19 cellular contexts compared by ENCODE assay signal in genomic region chr3:104018541-104018940, GRCh38.
A peak's percentile ranks its signal among the peaks of the same experiment; 100 is the strongest.
DNase-seq lines count a peak whose midpoint lies in the region; ATAC-seq and TF ChIP-seq lines count a peak whose summit lies in the region.
"Had no signal": no experiment of that assay in that cellular context is flagged by ENCODE, and none has a peak within 500 bp of the region (broad histone marks: within the 10 kb centered on the region; RNA-seq: fewer than 3 reads in every experiment).

No MANE protein-coding gene starts in this region.

- TF ChIP-seq CTCF in PC-3 (conservative IDR thresholded peaks at IDR 0.05; ENCODE audit: low read depth, low read length) = no peak
- TF ChIP-seq CTCF in omental fat pad (IDR thresholded peaks at IDR 0.05) = no peak
- no peak for TF ChIP-seq CTCF in ascending aorta (IDR thresholded peaks at IDR 0.05)

- DNase-seq in ELR (ENCODE audit: low read depth) = peak; percentile 60
- peak; percentile 64 for DNase-seq in PC-3
- peak; percentile 30 for DNase-seq in amniotic epithelial cell (ENCODE audit: low read depth)
- DNase-seq in omental fat pad (ENCODE audit: low spot score) = no peak
- no peak for DNase-seq in head of caudate nucleus
- DNase-seq in ascending aorta (ENCODE audit: low spot score in 2 of 2) = no peak
- DNase-seq: CD4-positive, CD25-positive, alpha-beta regulatory T cell; H7; Kasumi-1; NCI-H1694 treated with DMSO at 0.1 percent for 48 hours; NCI-H2081 treated with DMSO at 0.1 percent for 48 hours; NCI-H2171 treated with DMSO at 0.1 percent for 48 hours; NCI-H446 treated with DMSO at 0.1 percent for 48 hours; NCI-H526 treated with DMSO at 0.1 percent for 48 hours; OCI-M1; SHP77 treated with DMSO at 0.1 percent for 48 hours had no signal

- H3K79me2 ChIP-seq in PC-3 (ENCODE audit: low read length) = no peaks in the 10 kb centered on the region

- no peak overlapping the region for H2AFZ ChIP-seq in PC-3 (ENCODE audit: low read length)

- BruUV-seq in PC-3 (replicated peaks; lab: Mats Ljungman, UMichigan) = no TSS peak

- ATAC-seq in PC-3 (peak; percentile 96), omental fat pad (ENCODE audit: low FRiP score) (peak; percentile 66), HG03378 (IDR thresholded peaks at IDR 0.05; ENCODE audit: unreplicated experiment) (no peak)
- ATAC-seq: GM12878 had no signal

- CTCF ChIA-PET in PC-3 (lab: Charles Lee) = no interaction called here

- no peaks in the 10 kb centered on the region for H3K27me3 ChIP-seq in PC-3 (ENCODE audit: low read length)
- no peaks in the 10 kb centered on the region for H3K27me3 ChIP-seq in ascending aorta

- H3F3A ChIP-seq in PC-3 (ENCODE audit: low read length, unreplicated experiment) = no peaks in the 10 kb centered on the region

- no peaks in the 10 kb centered on the region for H3K36me3 ChIP-seq in PC-3 (ENCODE audit: low read depth, low read length)
- no peaks in the 10 kb centered on the region for H3K36me3 ChIP-seq in ascending aorta

- no peaks in the 10 kb centered on the region for H3K9me3 ChIP-seq in PC-3 (ENCODE audit: low read length)
- peaks cover 0 to 4% of the 10 kb centered on the region in 2 donors for H3K9me3 ChIP-seq in ascending aorta

- intact Hi-C loops in PC-3 (cut with micrococcal nuclease) (no loop called here), head of caudate nucleus (cut with DNase I) (no loop called here), ascending aorta (cut with DNase I) (no loop called here)

- peaks cover 6% of the 10 kb centered on the region; the same call in 1 of the 2 replicates for H3K4me1 ChIP-seq in PC-3 (ENCODE audit: insufficient read depth, low read length)
- H3K4me1 ChIP-seq in ascending aorta = no peaks in the 10 kb centered on the region

- H3K4me3 ChIP-seq in PC-3 (ENCODE audit: low read length) = no peak overlapping the region
- no peak overlapping the region for H3K4me3 ChIP-seq in ascending aorta
- H3K4me3 ChIP-seq: GM12878, SK-N-MC had no signal

- no peaks in the 10 kb centered on the region for H3K9me2 ChIP-seq in PC-3 (replicated peaks; ENCODE audit: low read length)

- H4K20me1 ChIP-seq in PC-3 (ENCODE audit: low read length) = no peaks in the 10 kb centered on the region

- POLR2A ChIA-PET in PC-3 (lab: Charles Lee; ENCODE audit: unreplicated experiment) = no interaction called here

- H3K27ac ChIP-seq in PC-3 (ENCODE audit: low read length) = no peak overlapping the region
- no peak overlapping the region for H3K27ac ChIP-seq in ascending aorta
- H3K27ac ChIP-seq: SK-N-MC had no signal

- no peak overlapping the region for H3K9ac ChIP-seq in PC-3 (ENCODE audit: low read length)

- 0 out of 2 replicates have a peak overlapping the region, but pooled peaks have one; percentile 2 for H3K4me2 ChIP-seq in PC-3 (ENCODE audit: low read length)

Comparison
In these comparisons a context has a peak if more than half of its experiments do, and no peak if none do; other contexts are left out.
1. DNase-seq: peak in ELR (single experiment), PC-3 (single experiment) and amniotic epithelial cell (single experiment); none in omental fat pad (single experiment), head of caudate nucleus (0 of 42) and ascending aorta (0 of 2).